ENCODE assay signal across 9 cellular contexts in the genomic region with DNA sequence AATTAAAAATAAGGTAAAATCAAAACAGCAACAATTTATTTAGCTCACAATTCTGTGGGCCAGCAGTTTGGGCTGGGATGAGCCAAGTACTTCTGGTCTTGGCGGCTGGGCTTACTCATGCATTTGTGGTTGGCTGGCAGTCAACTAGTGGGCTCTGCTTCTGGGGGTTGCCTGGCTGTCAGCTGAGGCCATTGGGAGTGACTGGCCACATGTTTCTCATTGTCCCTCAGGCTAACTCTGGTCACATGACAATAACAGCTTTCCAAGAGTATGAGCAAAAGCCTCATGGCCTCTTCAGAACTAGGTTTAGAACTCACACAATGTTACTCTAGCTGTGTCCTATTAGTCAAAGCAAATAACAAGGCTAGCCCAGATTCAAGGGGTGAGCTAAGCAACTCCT. TPM values are rescaled to one million over a fixed set of nuclear protein-coding genes. Genes with fewer than 3 reads are reported as not detected.
DNase-seq lines count a peak whose midpoint lies in the region; ATAC-seq and TF ChIP-seq lines count a peak whose summit lies in the region.
"Had no signal": no experiment of that assay in that cellular context is flagged by ENCODE, and none has a peak within 500 bp of the region (broad histone marks: within the 10 kb centered on the region; RNA-seq: fewer than 3 reads in every experiment).

No MANE protein-coding gene starts in this region.

- no peak for TF ChIP-seq CTCF in CD4-positive, alpha-beta T cell (IDR thresholded peaks at IDR 0.05)

- peak; percentile 54 for ATAC-seq in GM18867 (IDR thresholded peaks at IDR 0.05; ENCODE audit: unreplicated experiment)
- no peak for ATAC-seq in CD4-positive, alpha-beta T cell (ENCODE audit: poor library complexity)

- no peaks in the 10 kb centered on the region for H3K9me3 Mint-ChIP-seq in CD4-positive, alpha-beta T cell

- no peak overlapping the region for H3K4me3 Mint-ChIP-seq in CD4-positive, alpha-beta T cell

- H3K27ac ChIP-seq in CD4-positive, alpha-beta T cell (ENCODE audit: low read depth, low read length) = no peak overlapping the region

- intact Hi-C loops in CD4-positive, alpha-beta T cell (cut with DNase I, micrococcal nuclease) = no loop called here

- H3K9me3 ChIP-seq in CD4-positive, alpha-beta T cell (ENCODE audit: control insufficient read depth, low read length) = no peaks in the 10 kb centered on the region

- POLR2A ChIA-PET in CD4-positive, alpha-beta T cell (lab: Charles Lee) = no interaction called here

- CTCF ChIA-PET in CD4-positive, alpha-beta T cell (lab: Charles Lee) = interaction anchor here (1.0 to 1.5 kb wide), 3 partner anchors 17 to 46 kb away, joined by 3 to 4 read pairs (median 4); no protein-coding TSS in a partner anchor

- peaks cover 26% of the 10 kb centered on the region for H3K27me3 Mint-ChIP-seq in CD4-positive, alpha-beta T cell

- no peak overlapping the region for H3K4me3 ChIP-seq in skeletal muscle cell (ENCODE audit: low read depth, low read length)

- H3K36me3 Mint-ChIP-seq in CD4-positive, alpha-beta T cell (ENCODE audit: low read depth) = no peaks in the 10 kb centered on the region

- peaks cover 16% of the 10 kb centered on the region for H3K4me1 Mint-ChIP-seq in CD4-positive, alpha-beta T cell (ENCODE audit: low read depth)

- no peak overlapping the region for H3K27ac Mint-ChIP-seq in CD4-positive, alpha-beta T cell

- H3K27me3 ChIP-seq in CD4-positive, alpha-beta T cell (ENCODE audit: control insufficient read depth, insufficient read depth, low read length) = peaks cover 20% of the 10 kb centered on the region

- DNase-seq in NCI-H226 (peak; percentile 47), epidermal melanocyte (ENCODE audit: insufficient read length, low spot score) (peak; percentile 55), skeletal muscle cell (ENCODE audit: low read depth) (peak; percentile 48), NCI-H1105 treated with DMSO at 0.1 percent for 48 hours (lab: John Stamatoyannopoulos, UW) (no peak), DMS153 (lab: John Stamatoyannopoulos, UW) (no peak), SK-N-DZ (ENCODE audit: low spot score) (no peak)
- DNase-seq in CD4-positive, alpha-beta T cell = no peak

RNA-seq across cellular contexts. Expression of a gene that starts 15.6 kb away (rescaled TPM):
- not detected in 2 replicates for polyA plus RNA-seq in SK-N-DZ (2014; cell fraction: cytosol; rRNA removed)
- polyA plus RNA-seq in SK-N-DZ (2014; cell fraction: nucleus; rRNA removed) = not detected in 2 replicates
- total RNA-seq in CD4-positive, alpha-beta T cell = not detected
- total RNA-seq: lung microvascular endothelial cell had no signal

RNA-seq across cellular contexts. Expression of a gene that starts 47.6 kb away (rescaled TPM):
- polyA plus RNA-seq in SK-N-DZ (2014; cell fraction: cytosol; rRNA removed) = not detected in 2 replicates
- polyA plus RNA-seq in SK-N-DZ (2014; cell fraction: nucleus; rRNA removed) = not detected in 2 replicates
- total RNA-seq in CD4-positive, alpha-beta T cell = 10 to 100 TPM; 13.9 to 15.7 TPM
- total RNA-seq: lung microvascular endothelial cell had no signal

Comparison
In these comparisons a context has a peak if more than half of its experiments do, and no peak if none do; other contexts are left out.
1. DNase-seq: peak in NCI-H226 (single experiment), epidermal melanocyte (single experiment) and skeletal muscle cell (single experiment); none in NCI-H1105 treated with DMSO at 0.1 percent for 48 hours (single experiment), DMS153 (single experiment), SK-N-DZ (single experiment) and CD4-positive, alpha-beta T cell (0 of 10).